8 cellular contexts compared by ENCODE assay signal in genomic region chr13:46179576-46180368, GRCh38.
DNase-seq lines count a peak whose midpoint lies in the region; ATAC-seq, FAIRE-seq and TF ChIP-seq lines count a peak whose summit lies in the region.

No MANE protein-coding gene starts in this region.

- FAIRE-seq in GM18507 (lab: Jason Lieb, UNC) (peak; percentile 76), urothelium cell line (lab: Jason Lieb, UNC) (no peak)

- no peak for ATAC-seq in HG02970 (IDR thresholded peaks at IDR 0.05; ENCODE audit: low FRiP score, unreplicated experiment)

- DNase-seq in GM18507 (ENCODE audit: extremely low spot score, insufficient read length, low read depth) (no peak), erythroblast (lab: John Stamatoyannopoulos, UW) (peak; percentile 53 to 55), NCI-H1092 treated with DMSO at 0.1 percent for 48 hours (lab: John Stamatoyannopoulos, UW) (no peak), urothelium cell line (ENCODE audit: low spot score) (no peak), iPS-NIHi11 (ENCODE audit: low spot score) (no peak)
- DNase-seq in activated CD4-positive, CD25-positive, alpha-beta regulatory T cell treated with anti-CD3 and anti-CD28 coated beads, Interleukin-2, amount 50 U/mL, for 72 hours: peak; percentile 59
- peak; percentile 79 for DNase-seq in stimulated activated CD4-positive, alpha-beta T cell treated with anti-CD3 and anti-CD28 coated beads, Interleukin-4, amount 100 ng/mL, for 24 hours

- no peak for TF ChIP-seq POLR2A in erythroblast (IDR thresholded peaks at IDR 0.05; ENCODE audit: low read length)

Comparison
In these comparisons a context has a peak if more than half of its experiments do, and no peak if none do; other contexts are left out.
1. DNase-seq: peak in activated CD4-positive, CD25-positive, alpha-beta regulatory T cell treated with anti-CD3 and anti-CD28 coated beads, Interleukin-2, amount 50 U/mL, for 72 hours (single experiment), erythroblast (2 of 2) and stimulated activated CD4-positive, alpha-beta T cell treated with anti-CD3 and anti-CD28 coated beads, Interleukin-4, amount 100 ng/mL, for 24 hours (single experiment); none in GM18507 (single experiment), NCI-H1092 treated with DMSO at 0.1 percent for 48 hours (single experiment), urothelium cell line (single experiment) and iPS-NIHi11 (single experiment).